Comparison of ENCODE assay signal across 1 cellular context in genomic region chr17:16371742-16372141, GRCh38.
TF ChIP-seq lines count a peak whose summit lies in the region.

No MANE protein-coding gene starts in this region.

TF ChIP-seq in K562, 482 proteins besides CTCF, POLR2A, EP300 and RAD21 (continued from another document):
- TF ChIP-seq JUN (IDR thresholded peaks at IDR 0.05; ENCODE audit: borderline replicate concordance, low read depth, low read length) (no peak), JUN (CRISPR knock-in tag; IDR thresholded peaks at IDR 0.05; ENCODE audit: borderline replicate concordance) (no peak), ZNF217 (CRISPR knock-in tag; IDR thresholded peaks at IDR 0.05) (no peak)
TF ChIP-seq in K562: peak in this region for 4.
